23 cellular contexts compared by ENCODE assay signal in the genomic region with DNA sequence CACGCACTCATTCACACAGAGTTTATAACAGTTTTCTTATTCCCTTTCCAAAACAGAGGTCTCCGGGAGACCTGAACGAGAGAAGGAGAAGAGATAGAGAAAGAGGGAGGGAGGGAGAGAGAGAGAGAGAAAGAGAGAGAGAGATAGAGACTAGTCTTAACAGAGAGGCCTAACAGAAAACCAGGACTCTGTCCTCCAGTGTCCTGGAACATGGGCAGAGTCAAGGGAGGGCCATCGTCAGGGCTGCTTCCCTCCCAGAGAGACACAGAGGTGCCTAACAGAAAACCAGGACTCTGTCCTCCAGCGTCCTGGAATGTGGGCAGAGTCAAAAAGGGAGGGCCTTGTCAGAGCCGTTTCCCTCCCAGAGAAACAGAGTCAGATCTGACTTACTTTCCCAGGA.
"Had no signal": no experiment of that assay in that cellular context is flagged by ENCODE, and none has a peak within 500 bp of the region (broad histone marks: within the 10 kb centered on the region; RNA-seq: fewer than 3 reads in every experiment).

No MANE protein-coding gene starts in this region.

- H3K27ac ChIP-seq: left ventricle myocardium inferior, neural progenitor cell, neutrophil, parathyroid adenoma, right atrium auricular region, sigmoid colon, spleen, suprapubic skin, thoracic aorta, tibial artery, upper lobe of right lung had no signal

- H3K4me3 ChIP-seq: left ventricle myocardium inferior, lung, neural progenitor cell, right atrium auricular region, sigmoid colon, spleen, suprapubic skin, thoracic aorta, tibial artery, upper lobe of right lung had no signal

- ATAC-seq: natural killer cell; stimulated activated effector memory CD8-positive, alpha-beta T cell treated with anti-CD3 and anti-CD28 coated beads, Interleukin-12 subunit alpha, Interleukin-12 subunit beta, amount 100 ng/mL, for 72 hours; upper lobe of right lung had no signal

- H3K4me1 ChIP-seq: left ventricle myocardium inferior, parathyroid adenoma, sigmoid colon, spleen, suprapubic skin, tibial artery, upper lobe of right lung had no signal

- H3K36me3 ChIP-seq: left ventricle myocardium inferior, neural progenitor cell, neutrophil, right atrium auricular region, sigmoid colon, spleen, suprapubic skin, thoracic aorta, tibial artery, upper lobe of right lung had no signal

- H3K9me3 ChIP-seq: neutrophil, right atrium auricular region, sigmoid colon, suprapubic skin, upper lobe of right lung had no signal

- DNase-seq: islet precursor cell; left ventricle myocardium inferior; mesendoderm; naive B cell; natural killer cell; nephron progenitor cell; occipital lobe; sigmoid colon; small intestine; spleen; stimulated activated CD4-positive, alpha-beta T cell treated with anti-CD3 and anti-CD28 coated beads, Interleukin-4, amount 100 ng/mL, for 24 hours; stimulated activated naive CD4-positive, alpha-beta T cell; tibial artery; trophoblast cell; upper lobe of right lung had no signal

- H3K27me3 ChIP-seq: right atrium auricular region, upper lobe of right lung had no signal
